Comparison of ENCODE assay signal across 1 cellular context in genomic region chr20:49278817-49279676, GRCh38.
TF ChIP-seq lines count a peak whose summit lies in the region.

No MANE protein-coding gene starts in this region.

TF ChIP-seq in HepG2, 621 proteins besides CTCF, POLR2A, EP300 and RAD21 (continued from another document and continues in another):
- TF ChIP-seq E2F2 (CRISPR knock-in tag; IDR thresholded peaks at IDR 0.05; ENCODE audit: borderline replicate concordance) (no peak; the same call in 1 of the 2 replicates), ZC3H4 (CRISPR knock-in tag; IDR thresholded peaks at IDR 0.05; ENCODE audit: borderline replicate concordance) (peak; percentile 84; the same call in 1 of the 2 replicates), HNF4A (CRISPR knock-in tag; IDR thresholded peaks at IDR 0.05) (no peak), MBD4 (IDR thresholded peaks at IDR 0.05; ENCODE audit: borderline replicate concordance, low read length) (peak; percentile 52; the same call in 1 of the 2 replicates), DRAP1 (CRISPR knock-in tag; IDR thresholded peaks at IDR 0.05) (no peak), ZNF468 (CRISPR knock-in tag; IDR thresholded peaks at IDR 0.05) (0 out of 2 replicates have a peak, but pooled peaks have one; percentile 22), MAFF (IDR thresholded peaks at IDR 0.05; ENCODE audit: low read depth, low read length) (peak; percentile 93), SMAD9 (CRISPR knock-in tag; IDR thresholded peaks at IDR 0.05) (no peak), NAIF1 (CRISPR knock-in tag; IDR thresholded peaks at IDR 0.05; ENCODE audit: borderline replicate concordance) (0 out of 2 replicates have a peak, but pooled peaks have one; percentile 87), EZH2 (conservative IDR thresholded peaks at IDR 0.05; ENCODE audit: low read depth, low read length) (no peak), ZBTB8A (CRISPR knock-in tag; IDR thresholded peaks at IDR 0.05; ENCODE audit: borderline replicate concordance, low read depth) (no peak), TFDP2 (CRISPR knock-in tag; IDR thresholded peaks at IDR 0.05) (no peak), ZNF432 (CRISPR knock-in tag; IDR thresholded peaks at IDR 0.05; ENCODE audit: borderline replicate concordance) (no peak), PAF1 (CRISPR knock-in tag; IDR thresholded peaks at IDR 0.05) (peak; percentile 0; the same call in 1 of the 2 replicates), ZBTB25 (CRISPR knock-in tag; IDR thresholded peaks at IDR 0.05) (no peak), LBX2 (CRISPR knock-in tag; IDR thresholded peaks at IDR 0.05; ENCODE audit: borderline replicate concordance) (no peak; the same call in 1 of the 2 replicates), RBAK (CRISPR knock-in tag; IDR thresholded peaks at IDR 0.05) (no peak), SRSF1 (optimal IDR thresholded peaks at IDR 0.05; ENCODE audit: low read depth, low read length) (no peak), ZBTB39 (CRISPR knock-in tag; IDR thresholded peaks at IDR 0.05) (no peak), MBNL3 (CRISPR knock-in tag; conservative IDR thresholded peaks at IDR 0.05) (no peak), SKIL (CRISPR knock-in tag; IDR thresholded peaks at IDR 0.05; ENCODE audit: borderline replicate concordance) (no peak), ZNF317 (CRISPR knock-in tag; IDR thresholded peaks at IDR 0.05) (no peak), MED13 (CRISPR knock-in tag; IDR thresholded peaks at IDR 0.05) (no peak), GRHL1 (CRISPR knock-in tag; conservative IDR thresholded peaks at IDR 0.05) (no peak), KLF16 (CRISPR knock-in tag; IDR thresholded peaks at IDR 0.05) (no peak), ZNF292 (CRISPR knock-in tag; IDR thresholded peaks at IDR 0.05; ENCODE audit: borderline replicate concordance, low read depth) (0 out of 2 replicates have a peak, but pooled peaks have one; percentile 27), CC2D1A (CRISPR knock-in tag; IDR thresholded peaks at IDR 0.05) (no peak; the same call in 1 of the 2 replicates), GMEB1 (CRISPR knock-in tag; IDR thresholded peaks at IDR 0.05; ENCODE audit: borderline replicate concordance) (no peak), ATF7-NPFF (CRISPR knock-in tag; IDR thresholded peaks at IDR 0.05; ENCODE audit: low read depth) (no peak), PTBP1 (IDR thresholded peaks at IDR 0.05; ENCODE audit: low read depth, low read length, poor library complexity, severe bottlenecking) (peak; percentile 46), FOXA3 (CRISPR knock-in tag; IDR thresholded peaks at IDR 0.05) (no peak), SOX6 (IDR thresholded peaks at IDR 0.05) (no peak), SOX6 (CRISPR knock-in tag; IDR thresholded peaks at IDR 0.05) (no peak; the same call in none of the 2 replicates), SCMH1 (CRISPR knock-in tag; IDR thresholded peaks at IDR 0.05; ENCODE audit: borderline replicate concordance) (no peak), BORCS8-MEF2B (CRISPR knock-in tag; IDR thresholded peaks at IDR 0.05) (peak; percentile 8; the same call in 1 of the 2 replicates), ZNF234 (CRISPR knock-in tag; conservative IDR thresholded peaks at IDR 0.05) (peak; percentile 24; the same call in 1 of the 2 replicates), PRDM15 (CRISPR knock-in tag; IDR thresholded peaks at IDR 0.05) (0 out of 2 replicates have a peak, but pooled peaks have one; percentile 11), HOXD1 (CRISPR knock-in tag; IDR thresholded peaks at IDR 0.05) (no peak), ARNT2 (CRISPR knock-in tag; IDR thresholded peaks at IDR 0.05; ENCODE audit: low read depth) (0 out of 2 replicates have a peak, but pooled peaks have one; percentile 3), KDM1A (CRISPR knock-in tag; IDR thresholded peaks at IDR 0.05) (no peak), HOMEZ (CRISPR knock-in tag; IDR thresholded peaks at IDR 0.05; ENCODE audit: low read depth) (no peak), CERS6 (CRISPR knock-in tag; IDR thresholded peaks at IDR 0.05) (no peak), ADNP (CRISPR knock-in tag; IDR thresholded peaks at IDR 0.05) (no peak), ZSCAN12 (CRISPR knock-in tag; IDR thresholded peaks at IDR 0.05) (0 out of 2 replicates have a peak, but pooled peaks have one; percentile 29), ZNF746 (CRISPR knock-in tag; IDR thresholded peaks at IDR 0.05) (no peak), KLF11 (CRISPR knock-in tag; IDR thresholded peaks at IDR 0.05) (no peak)
